9 cellular contexts compared by ENCODE assay signal in the genomic region with DNA sequence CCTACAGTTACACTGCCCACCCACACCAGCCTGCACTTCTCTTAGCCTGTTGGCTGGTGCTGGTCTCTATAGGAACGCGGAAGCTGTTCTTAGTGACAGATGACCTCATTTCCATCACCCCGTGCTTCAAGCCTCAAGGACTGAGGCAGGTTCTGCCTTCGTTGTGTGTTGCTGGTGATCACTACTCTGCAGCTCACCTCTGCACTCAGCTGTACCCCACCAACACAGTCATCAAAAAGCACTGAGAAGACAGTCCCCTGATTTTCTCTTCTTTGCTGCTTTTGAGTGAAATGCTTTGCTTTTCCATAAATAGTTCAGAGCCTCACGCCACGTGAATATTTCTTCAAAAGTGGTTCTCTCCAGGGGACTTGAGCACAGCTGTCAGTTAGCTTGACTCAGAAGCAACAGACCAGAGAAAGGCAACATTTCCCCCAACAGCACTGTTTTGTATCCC.
DNase-seq lines count a peak whose midpoint lies in the region; ATAC-seq, FAIRE-seq and TF ChIP-seq lines count a peak whose summit lies in the region.
"Had no signal": no experiment of that assay in that cellular context is flagged by ENCODE, and none has a peak within 500 bp of the region (broad histone marks: within the 10 kb centered on the region; RNA-seq: fewer than 3 reads in every experiment).

No MANE protein-coding gene starts in this region.

- H3K4me1 Mint-ChIP-seq in activated T-cell treated with anti-CD3 and anti-CD28 coated beads, Interleukin-2, amount 50 U/mL, for 72 hours (ENCODE audit: low read depth), result peaks cover 23% of the 10 kb centered on the region

- intact Hi-C loops in kidney (cut with DNase I), result no loop called here

- TF ChIP-seq CTCF in GM13976 (IDR thresholded peaks at IDR 0.05; ENCODE audit: borderline replicate concordance, control extremely low read depth, extremely low read depth, insufficient read depth, missing control alignments) (no peak), kidney (IDR thresholded peaks at IDR 0.05; ENCODE audit: borderline replicate concordance, extremely low read depth, insufficient read depth) (no peak)

- in situ Hi-C loops in GM13976 (cut with MboI; ENCODE audit: low sequenced_read_pairs, unreplicated experiment), result no loop called here

- H3K4me1 ChIP-seq in kidney (ENCODE audit: control insufficient read depth in 1 of 2, insufficient read depth in 1 of 2, low read depth in 1 of 2, low read length in 2 of 2), result no peaks in the 10 kb centered on the region

- H3K36me3 ChIP-seq in kidney (ENCODE audit: control insufficient read depth in 1 of 2, insufficient read depth in 2 of 2, low read length in 2 of 2), result no peaks in the 10 kb centered on the region

- no peak overlapping the region for H3K4me3 Mint-ChIP-seq in activated T-cell treated with anti-CD3 and anti-CD28 coated beads, Interleukin-2, amount 50 U/mL, for 72 hours

- peak; percentile 85 for ATAC-seq in GM21576 (IDR thresholded peaks at IDR 0.05; ENCODE audit: unreplicated experiment)
- ATAC-seq in HG03575 (IDR thresholded peaks at IDR 0.05; ENCODE audit: extremely low read depth, insufficient number of reproducible peaks, low FRiP score, unreplicated experiment), result peak; percentile 62
- no peak for ATAC-seq in activated T-cell treated with anti-CD3 and anti-CD28 coated beads, Interleukin-2, amount 50 U/mL, for 72 hours (replicated peaks in 1 of 2)

- H3K9ac ChIP-seq in kidney (ENCODE audit: low read length in 2 of 2), result no peak overlapping the region

- FAIRE-seq in kidney (lab: Jason Lieb, UNC), result no peak

- no peak overlapping the region for H3K27ac Mint-ChIP-seq in activated T-cell treated with anti-CD3 and anti-CD28 coated beads, Interleukin-2, amount 50 U/mL, for 72 hours

- H3K9me3 Mint-ChIP-seq in activated T-cell treated with anti-CD3 and anti-CD28 coated beads, Interleukin-2, amount 50 U/mL, for 72 hours, result no peaks in the 10 kb centered on the region

- no peak overlapping the region for H3K4me3 ChIP-seq in kidney (ENCODE audit: low read length in 2 of 2)

- H3K9me3 ChIP-seq in kidney (ENCODE audit: control insufficient read depth in 1 of 2, low read length in 2 of 2), result no peaks in the 10 kb centered on the region

- DNase-seq in GM13976 (ENCODE audit: low spot score) (peak; percentile 58), kidney glomerular epithelial cell (lab: John Stamatoyannopoulos, UW) (peak; percentile 8), NCI-H2196 treated with DMSO at 0.1 percent for 48 hours (lab: John Stamatoyannopoulos, UW; ENCODE audit: unreplicated experiment) (no peak), NK-92 (lab: John Stamatoyannopoulos, UW; ENCODE audit: unreplicated experiment) (no peak), kidney (no peak)
- no peak for DNase-seq in activated T-cell treated with anti-CD3 and anti-CD28 coated beads, Interleukin-2, amount 50 U/mL, for 72 hours
- DNase-seq: NCI-H510A had no signal

- H3K27ac ChIP-seq in kidney (ENCODE audit: low read depth in 2 of 2, low read length in 2 of 2), result no peak overlapping the region

- H3K36me3 Mint-ChIP-seq in activated T-cell treated with anti-CD3 and anti-CD28 coated beads, Interleukin-2, amount 50 U/mL, for 72 hours (ENCODE audit: insufficient read depth in 2 of 2), result no peaks in the 10 kb centered on the region

- no peaks in the 10 kb centered on the region for H3K27me3 Mint-ChIP-seq in activated T-cell treated with anti-CD3 and anti-CD28 coated beads, Interleukin-2, amount 50 U/mL, for 72 hours (ENCODE audit: low read depth)

Comparison
In these comparisons a context has a peak if more than half of its experiments do, and no peak if none do; other contexts are left out.
1. DNase-seq: peak in GM13976 (single experiment) and kidney glomerular epithelial cell (single experiment); none in NCI-H2196 treated with DMSO at 0.1 percent for 48 hours (single experiment), NK-92 (single experiment), activated T-cell treated with anti-CD3 and anti-CD28 coated beads, Interleukin-2, amount 50 U/mL, for 72 hours (0 of 2) and kidney (single experiment).
2. ATAC-seq: peak in GM21576 (single experiment) and HG03575 (single experiment); none in activated T-cell treated with anti-CD3 and anti-CD28 coated beads, Interleukin-2, amount 50 U/mL, for 72 hours (0 of 2).